10 cellular contexts compared by ENCODE assay signal in genomic region chr9:97635026-97635425, GRCh38. TPM values are rescaled to one million over a fixed set of nuclear protein-coding genes. Genes with fewer than 3 reads are reported as not detected.
DNase-seq lines count a peak whose midpoint lies in the region; ATAC-seq and TF ChIP-seq lines count a peak whose summit lies in the region.
"Had no signal": no experiment of that assay in that cellular context is flagged by ENCODE, and none has a peak within 500 bp of the region (broad histone marks: within the 10 kb centered on the region; RNA-seq: fewer than 3 reads in every experiment).

No MANE protein-coding gene starts in this region.

- H3K4me3 ChIP-seq in hepatocyte, result peak overlapping the region; percentile 66

- H3K4me3 Mint-ChIP-seq in activated T-cell treated with anti-CD3 and anti-CD28 coated beads, Interleukin-2, amount 50 U/mL, for 4 hours, result peak overlapping the region; percentile 94
- H3K4me3 Mint-ChIP-seq in T-helper 17 cell, result peak overlapping the region; percentile 98
- H3K4me3 Mint-ChIP-seq in stimulated activated effector memory CD8-positive, alpha-beta T cell treated with anti-CD3 and anti-CD28 coated beads, Interleukin-12 subunit alpha, Interleukin-12 subunit beta, amount 100 ng/mL, for 72 hours, result peak overlapping the region; percentile 93

- TF ChIP-seq CTCF in hepatocyte (IDR thresholded peaks at IDR 0.05; ENCODE audit: poor library complexity), result no peak

- no peaks in the 10 kb centered on the region for H3K9me2 ChIP-seq in hepatocyte (replicated peaks; ENCODE audit: insufficient read depth)

- peak overlapping the region; percentile 98 for H3K27ac Mint-ChIP-seq in T-helper 17 cell
- H3K27ac Mint-ChIP-seq in stimulated activated effector memory CD8-positive, alpha-beta T cell treated with anti-CD3 and anti-CD28 coated beads, Interleukin-12 subunit alpha, Interleukin-12 subunit beta, amount 100 ng/mL, for 72 hours, result peak overlapping the region; percentile 98

- H3K27ac ChIP-seq in hepatocyte, result peak overlapping the region; percentile 98

- no peaks in the 10 kb centered on the region for H3K9me3 Mint-ChIP-seq in activated T-cell treated with anti-CD3 and anti-CD28 coated beads, Interleukin-2, amount 50 U/mL, for 4 hours
- no peaks in the 10 kb centered on the region for H3K9me3 Mint-ChIP-seq in stimulated activated effector memory CD8-positive, alpha-beta T cell treated with anti-CD3 and anti-CD28 coated beads, Interleukin-12 subunit alpha, Interleukin-12 subunit beta, amount 100 ng/mL, for 72 hours

- WGBS in hepatocyte (ENCODE audit: low lambda C conversion rate, missing lambda C conversion rate), result 82% methylated on average over 7 of the region's 7 CpGs

- H3K36me3 Mint-ChIP-seq in activated T-cell treated with anti-CD3 and anti-CD28 coated beads, Interleukin-2, amount 50 U/mL, for 4 hours (ENCODE audit: insufficient read depth), result peaks cover 8% of the 10 kb centered on the region
- H3K36me3 Mint-ChIP-seq in T-helper 17 cell (ENCODE audit: low read depth), result peaks cover 4% of the 10 kb centered on the region
- peaks cover 32% of the 10 kb centered on the region for H3K36me3 Mint-ChIP-seq in stimulated activated effector memory CD8-positive, alpha-beta T cell treated with anti-CD3 and anti-CD28 coated beads, Interleukin-12 subunit alpha, Interleukin-12 subunit beta, amount 100 ng/mL, for 72 hours

- ATAC-seq in activated T-cell treated with anti-CD3 and anti-CD28 coated beads, Interleukin-2, amount 50 U/mL, for 4 hours, result no peak
- ATAC-seq in T-helper 17 cell, result no peak
- ATAC-seq in stimulated activated effector memory CD8-positive, alpha-beta T cell treated with anti-CD3 and anti-CD28 coated beads, Interleukin-12 subunit alpha, Interleukin-12 subunit beta, amount 100 ng/mL, for 72 hours, result no peak

- no peaks in the 10 kb centered on the region for H3K27me3 ChIP-seq in hepatocyte

- H3K79me2 ChIP-seq in hepatocyte, result peaks cover 81% of the 10 kb centered on the region

- peaks cover 22% of the 10 kb centered on the region for H3K4me1 ChIP-seq in hepatocyte (ENCODE audit: insufficient read depth)

- H3K9me3 ChIP-seq in T-helper 17 cell (ENCODE audit: control insufficient read depth, low read length, poor library complexity, severe bottlenecking) (no peaks in the 10 kb centered on the region), hepatocyte (ENCODE audit: low read depth) (no peaks in the 10 kb centered on the region)

- H3K4me1 Mint-ChIP-seq in activated T-cell treated with anti-CD3 and anti-CD28 coated beads, Interleukin-2, amount 50 U/mL, for 4 hours (ENCODE audit: low read depth), result peaks cover 58% of the 10 kb centered on the region
- peaks cover 44% of the 10 kb centered on the region for H3K4me1 Mint-ChIP-seq in T-helper 17 cell
- H3K4me1 Mint-ChIP-seq in stimulated activated effector memory CD8-positive, alpha-beta T cell treated with anti-CD3 and anti-CD28 coated beads, Interleukin-12 subunit alpha, Interleukin-12 subunit beta, amount 100 ng/mL, for 72 hours, result peaks cover 40% of the 10 kb centered on the region

- no peak for DNase-seq in activated T-cell treated with anti-CD3 and anti-CD28 coated beads, Interleukin-2, amount 50 U/mL, for 4 hours
- no peak for DNase-seq in activated T-cell treated with anti-CD3 and anti-CD28 coated beads, Interleukin-2, amount 50 U/mL, for 48 hours
- DNase-seq in T-helper 17 cell (no peak), hepatocyte (ENCODE audit: low spot score) (no peak), NCI-H1105 treated with DMSO at 0.1 percent for 48 hours (lab: John Stamatoyannopoulos, UW) (no peak), NCI-H128 (lab: John Stamatoyannopoulos, UW; ENCODE audit: unreplicated experiment) (no peak)
- DNase-seq in stimulated activated effector memory CD8-positive, alpha-beta T cell treated with anti-CD3 and anti-CD28 coated beads, Interleukin-12 subunit alpha, Interleukin-12 subunit beta, amount 100 ng/mL, for 72 hours (ENCODE audit: low spot score in 2 of 2), result no peak
- DNase-seq in effector CD4-positive, alpha-beta T cell, result no peak
- DNase-seq: activated gamma-delta T cell, NCI-H1930 had no signal

- H4K20me1 ChIP-seq in hepatocyte (ENCODE audit: insufficient read depth, poor library complexity, severe bottlenecking), result peaks cover 30% of the 10 kb centered on the region

- peak overlapping the region; percentile 89 for H3K4me2 ChIP-seq in hepatocyte

- no peak overlapping the region for H2AFZ ChIP-seq in hepatocyte

- H3K36me3 ChIP-seq in hepatocyte (replicated peaks; ENCODE audit: insufficient read depth, low read depth), result no peaks in the 10 kb centered on the region

- no peaks in the 10 kb centered on the region for H3K27me3 Mint-ChIP-seq in activated T-cell treated with anti-CD3 and anti-CD28 coated beads, Interleukin-2, amount 50 U/mL, for 4 hours (ENCODE audit: low read depth)
- H3K27me3 Mint-ChIP-seq in T-helper 17 cell, result no peaks in the 10 kb centered on the region

RNA-seq across cellular contexts. Expression of gene NCBP1, which starts 1.4 kb away (rescaled TPM):
- total RNA-seq in activated T-cell treated with anti-CD3 and anti-CD28 coated beads, Interleukin-2, amount 50 U/mL, for 4 hours, result 10 to 100 TPM; 48.1 to 50.9 (median 48.1) TPM
- 10 to 100 TPM; 31.6 to 37.2 TPM for total RNA-seq in T-helper 17 cell
- total RNA-seq in hepatocyte, result 30.3 and 33.0 TPM in 2 replicates
- 22.6 and 27.6 TPM in 2 replicates for polyA plus RNA-seq in hepatocyte

RNA-seq across cellular contexts. Expression of gene TSTD2, which starts 1.9 kb away (rescaled TPM):
- 10 to 100 TPM; 12.8 to 15.1 (median 14.7) TPM for total RNA-seq in activated T-cell treated with anti-CD3 and anti-CD28 coated beads, Interleukin-2, amount 50 U/mL, for 4 hours
- 10 to 100 TPM; 15.5 to 26.7 TPM for total RNA-seq in T-helper 17 cell
- total RNA-seq in hepatocyte, result 17.0 and 19.0 TPM in 2 replicates
- polyA plus RNA-seq in hepatocyte, result 4.3 and 11.2 TPM in 2 replicates
